Comparison of ENCODE assay signal across 8 cellular contexts in genomic region chr7:33128631-33128989, GRCh38. TPM values are rescaled to one million over a fixed set of nuclear protein-coding genes. Genes with fewer than 3 reads are reported as not detected.
DNase-seq lines count a peak whose midpoint lies in the region; ATAC-seq, FAIRE-seq and TF ChIP-seq lines count a peak whose summit lies in the region.

No MANE protein-coding gene starts in this region.

- peak overlapping the region; percentile 55; the same call in 1 of the 2 replicates for H3K56ac ChIP-seq in IMR-90 (ENCODE audit: extremely low read depth, insufficient read depth, low read length)

- no peaks in the 10 kb centered on the region for H3K9me3 Mint-ChIP-seq in chondrocyte (ENCODE audit: low read depth)

- H3K9ac ChIP-seq in IMR-90 (ENCODE audit: low read depth, low read length), result peak overlapping the region; percentile 84
- peak overlapping the region; percentile 76 for H3K9ac ChIP-seq in mucosa of stomach (ENCODE audit: low read length)

- H2AK9ac ChIP-seq in IMR-90 (replicated peaks; ENCODE audit: low read depth, low read length, poor library complexity), result no peak overlapping the region

- no peaks in the 10 kb centered on the region for H3K9me1 ChIP-seq in IMR-90 (ENCODE audit: insufficient read depth, low read length)

- POLR2A ChIA-PET in A549 (lab: Yijun Ruan, JAX), result interaction anchor here (1.5 kb wide), 1 partner anchor 66 kb away, joined by 5 read pairs; the partner anchor contains the start of gene NT5C3A
- POLR2A ChIA-PET in IMR-90 (lab: Charles Lee; ENCODE audit: unreplicated experiment), result no interaction called here

- no peak for TF ChIP-seq EP300 in A549 (IDR thresholded peaks at IDR 0.05)

- dilution Hi-C loops in IMR-90 (cut with HindIII; ENCODE audit: low sequenced_read_pairs, unreplicated experiment), result no loop called here

- H2BK5ac ChIP-seq in IMR-90 (ENCODE audit: low read depth, low read length, poor library complexity, severe bottlenecking), result peak overlapping the region; percentile 82

- no peaks in the 10 kb centered on the region for H3K27me3 Mint-ChIP-seq in chondrocyte (ENCODE audit: low read depth)

- DNase-seq in A549 (ENCODE audit: low read depth in 1 of 2, low spot score in 1 of 2), result no peak
- no peak for DNase-seq in IMR-90
- no peak for DNase-seq in chondrocyte (ENCODE audit: low spot score)
- DNase-seq in UCSD-AML1 (lab: John Stamatoyannopoulos, UW; ENCODE audit: unreplicated experiment), result no peak
- no peak for DNase-seq in mucosa of gallbladder (ENCODE audit: low spot score)
- DNase-seq in ACHN, result no peak
- no peak for DNase-seq in Kasumi-1 (lab: John Stamatoyannopoulos, UW)

- peak overlapping the region; percentile 77 for H3K14ac ChIP-seq in IMR-90 (replicated peaks; ENCODE audit: low read depth, low read length)

- H3K4me2 ChIP-seq in A549 (peak overlapping the region; percentile 79), IMR-90 (ENCODE audit: low read depth, low read length) (peak overlapping the region; percentile 64; the same call in 1 of the 2 replicates)

- FAIRE-seq in A549 (lab: Jason Lieb, UNC), result no peak

- H3K27ac ChIP-seq in A549, result peak overlapping the region; percentile 92 to 97
- peak overlapping the region; percentile 82 for H3K27ac ChIP-seq in IMR-90 (ENCODE audit: insufficient read depth, low read length)

- H2AK5ac ChIP-seq in IMR-90 (ENCODE audit: low read depth, low read length), result no peak overlapping the region

- peak overlapping the region; percentile 68; the same call in 1 of the 2 replicates for H2BK120ac ChIP-seq in IMR-90 (ENCODE audit: low read depth, low read length)

- BruUV-seq in IMR-90 (replicated peaks; lab: Mats Ljungman, UMichigan), result no TSS peak

- H3K79me1 ChIP-seq in IMR-90 (ENCODE audit: low read depth in 1 of 2, low read length in 2 of 2), result peaks cover 4 to 13% of the 10 kb centered on the region in 2 experiments; a peak in 3 of 4 replicates

- CTCF ChIA-PET in A549 (lab: Yijun Ruan, JAX) (interaction anchor here (3.8 kb wide), 1 partner anchor 20 kb away, joined by 26 read pairs; the partner anchor contains the start of gene RP9), IMR-90 (lab: Yijun Ruan, JAX) (no interaction called here)

- H3K23ac ChIP-seq in IMR-90 (ENCODE audit: low read depth, low read length), result peak overlapping the region; percentile 64

- H3K4me1 ChIP-seq in A549, result peaks cover 14% of the 10 kb centered on the region; the same call in 2 of the 3 replicates
- no peaks in the 10 kb centered on the region for H3K4me1 ChIP-seq in IMR-90 (ENCODE audit: control insufficient read depth, insufficient read depth, low read length)
- no peaks in the 10 kb centered on the region for H3K4me1 ChIP-seq in mucosa of stomach (ENCODE audit: control insufficient read depth, insufficient read depth, low read length)

- H4K5ac ChIP-seq in IMR-90 (ENCODE audit: low read depth, low read length), result peak overlapping the region; percentile 77; the same call in 1 of the 2 replicates

- TF ChIP-seq CTCF in A549 (IDR thresholded peaks at IDR 0.05) (no peak), IMR-90 (conservative IDR thresholded peaks at IDR 0.05; ENCODE audit: low read depth, low read length) (no peak), chondrocyte (IDR thresholded peaks at IDR 0.05) (no peak)

- no peaks in the 10 kb centered on the region for H4K20me1 ChIP-seq in IMR-90 (ENCODE audit: insufficient read depth, low read length)

- H3K4me1 Mint-ChIP-seq in chondrocyte (ENCODE audit: low read depth), result peaks cover 23% of the 10 kb centered on the region

- no peak for TF ChIP-seq POLR2A in A549 (IDR thresholded peaks at IDR 0.05; ENCODE audit: low read length)
- TF ChIP-seq POLR2A in IMR-90 (IDR thresholded peaks at IDR 0.05; ENCODE audit: low read depth, low read length), result no peak

- H2AFZ ChIP-seq in IMR-90 (replicated peaks; ENCODE audit: low read length, poor library complexity), result peak overlapping the region; percentile 94

- TF ChIP-seq RAD21 in A549 (conservative IDR thresholded peaks at IDR 0.05 in 1 of 2, IDR thresholded peaks at IDR 0.05 in 1 of 2), result no peak
- TF ChIP-seq RAD21 in IMR-90 (IDR thresholded peaks at IDR 0.05; ENCODE audit: low read length), result no peak

- H3K36me3 ChIP-seq in IMR-90 (ENCODE audit: control insufficient read depth, insufficient read depth, low read length) (no peaks in the 10 kb centered on the region), mucosa of stomach (ENCODE audit: control insufficient read depth, insufficient read depth, low read length) (no peaks in the 10 kb centered on the region)

- H3K4ac ChIP-seq in IMR-90 (ENCODE audit: low read depth, low read length), result peak overlapping the region; percentile 76

- no peaks in the 10 kb centered on the region for H3K36me3 Mint-ChIP-seq in chondrocyte (ENCODE audit: low read depth)

- WGBS in A549 (ENCODE audit: missing lambda C conversion rate), result 0% methylated on average over 3 of the region's 3 CpGs
- no CpG with 5 or more reads among the region's 3 CpGs for WGBS in IMR-90 (ENCODE audit: extremely low coverage in 2 of 2, insufficient read length in 1 of 2), 2 experiments

- peak overlapping the region; percentile 98 for H3K4me3 Mint-ChIP-seq in chondrocyte (ENCODE audit: unreplicated experiment)

- ATAC-seq in A549 (no peak), IMR-90 (ENCODE audit: low read depth) (no peak)

- peak overlapping the region; percentile 76 for H3K4me3 ChIP-seq in A549
- peak overlapping the region; percentile 67 for H3K4me3 ChIP-seq in IMR-90 (ENCODE audit: insufficient read depth, low read depth, low read length)
- H3K4me3 ChIP-seq in mucosa of stomach (ENCODE audit: low read length), result peak overlapping the region; percentile 81

- peaks cover 5% of the 10 kb centered on the region; the same call in 2 of the 3 replicates for H3K9me3 ChIP-seq in A549
- no peaks in the 10 kb centered on the region for H3K9me3 ChIP-seq in IMR-90 (ENCODE audit: control insufficient read depth, insufficient read depth, low read length)
- H3K9me3 ChIP-seq in mucosa of stomach (ENCODE audit: control insufficient read depth, low read length), result no peaks in the 10 kb centered on the region

- H4K8ac ChIP-seq in IMR-90 (ENCODE audit: low read depth in 2 of 2, low read length in 2 of 2), result peak overlapping the region; percentile 14 to 92; a peak in 3 of 4 replicates

- in situ Hi-C loops in IMR-90 (cut with MboI; ENCODE audit: low sequenced_read_pairs), result no loop called here
- in situ Hi-C loops in ACHN (cut with HindIII; ENCODE audit: low pct_ligation_motif_present, low pct_unique_long_range_greater_than_20kb, low sequenced_read_pairs), result no loop called here

- intact Hi-C loops in IMR-90 (cut with micrococcal nuclease), result no loop called here

- no peak overlapping the region for H2BK15ac ChIP-seq in IMR-90 (ENCODE audit: low read depth, low read length)

- H3K27me3 ChIP-seq in IMR-90 (ENCODE audit: control insufficient read depth, insufficient read depth, low read length) (no peaks in the 10 kb centered on the region), mucosa of stomach (ENCODE audit: control insufficient read depth, insufficient read depth, low read length) (no peaks in the 10 kb centered on the region)

- no peak overlapping the region for H2BK20ac ChIP-seq in IMR-90 (ENCODE audit: low read depth, low read length)

- no peak overlapping the region for H3K18ac ChIP-seq in IMR-90 (ENCODE audit: low read depth, low read length)

- H4K91ac ChIP-seq in IMR-90 (ENCODE audit: insufficient read depth, low read depth, low read length), result no peak overlapping the region

- H3K27ac Mint-ChIP-seq in chondrocyte (ENCODE audit: unreplicated experiment), result peak overlapping the region; percentile 65

TF ChIP-seq in A549, 52 proteins besides CTCF, POLR2A, EP300 and RAD21 (continues in another document):
- TF ChIP-seq KDM5A (IDR thresholded peaks at IDR 0.05), result no peak
- TF ChIP-seq ESRRA (IDR thresholded peaks at IDR 0.05; ENCODE audit: borderline replicate concordance, low read length), result no peak

TF ChIP-seq in IMR-90, 13 proteins besides CTCF, POLR2A, EP300 and RAD21:
- TF ChIP-seq CEBPB (IDR thresholded peaks at IDR 0.05; ENCODE audit: low read depth, low read length) (no peak), USF2 (IDR thresholded peaks at IDR 0.05; ENCODE audit: low read depth, low read length) (no peak)

RNA-seq across cellular contexts. Expression of gene BBS9, which starts 0.8 kb away (rescaled TPM):
- polyA plus RNA-seq in A549 (2011; rRNA removed), result 9.1 and 9.2 TPM in 2 replicates
- 1.8 and 2.4 TPM in 2 replicates for polyA plus RNA-seq in A549 (2012; cell fraction: cytosol; rRNA removed)
- 1.1 and 3.4 TPM in 2 replicates for polyA plus RNA-seq in A549 (2012; cell fraction: nucleus; rRNA removed)
- 5.5 to 10.6 TPM (median 8.3 TPM) in 3 replicates for polyA plus RNA-seq in A549 (2017; fragmentation: RNase III; extraction: RNeasy Plus Mini Kit Qiagen cat#74134 plus additional on column Dnase treatment)
- 19.7 and 21.6 TPM in 2 replicates for polyA minus RNA-seq in A549 (2011; rRNA and poly(A)+ RNA removed)
- total RNA-seq in IMR-90 (2012; rRNA removed), result 9.5 and 11.9 TPM in 2 replicates
- polyA plus RNA-seq in IMR-90 (2012; rRNA removed), result 6.5 and 7.9 TPM in 2 replicates
- polyA plus RNA-seq in IMR-90 (2012; cell fraction: cytosol; rRNA removed), result 2.5 and 3.6 TPM in 2 replicates
- 1.9 and 7.4 TPM in 2 replicates for polyA plus RNA-seq in IMR-90 (2012; cell fraction: nucleus; rRNA removed; ENCODE audit: low replicate concordance)
- 16.5 to 29.7 TPM (median 18.0 TPM) in 3 replicates for total RNA-seq in chondrocyte
- 24.3 TPM for total RNA-seq in mucosa of gallbladder

RNA-seq across cellular contexts. Expression of gene RP9, which starts 19.4 kb away (rescaled TPM):
- 34.4 and 51.5 TPM in 2 replicates for polyA plus RNA-seq in A549 (2011; rRNA removed)
- polyA plus RNA-seq in A549 (2012; cell fraction: cytosol; rRNA removed), result 19.5 and 22.7 TPM in 2 replicates
- 10.0 and 13.3 TPM in 2 replicates for polyA plus RNA-seq in A549 (2012; cell fraction: nucleus; rRNA removed)
- 25.1 to 28.8 TPM (median 25.7 TPM) in 3 replicates for polyA plus RNA-seq in A549 (2017; fragmentation: RNase III; extraction: RNeasy Plus Mini Kit Qiagen cat#74134 plus additional on column Dnase treatment)
- 13.5 and 13.6 TPM in 2 replicates for polyA minus RNA-seq in A549 (2011; rRNA and poly(A)+ RNA removed)
- total RNA-seq in IMR-90 (2012; rRNA removed), result 9.5 and 14.7 TPM in 2 replicates
- 18.1 and 18.3 TPM in 2 replicates for polyA plus RNA-seq in IMR-90 (2012; rRNA removed)
- 5.6 and 7.2 TPM in 2 replicates for polyA plus RNA-seq in IMR-90 (2012; cell fraction: cytosol; rRNA removed)
- polyA plus RNA-seq in IMR-90 (2012; cell fraction: nucleus; rRNA removed; ENCODE audit: low replicate concordance), result 7.2 and 14.9 TPM in 2 replicates
- total RNA-seq in chondrocyte, result 13.7 to 16.5 TPM (median 16.2 TPM) in 3 replicates
- 9.2 TPM for total RNA-seq in mucosa of gallbladder
